9 cellular contexts compared by ENCODE assay signal in the genomic region with DNA sequence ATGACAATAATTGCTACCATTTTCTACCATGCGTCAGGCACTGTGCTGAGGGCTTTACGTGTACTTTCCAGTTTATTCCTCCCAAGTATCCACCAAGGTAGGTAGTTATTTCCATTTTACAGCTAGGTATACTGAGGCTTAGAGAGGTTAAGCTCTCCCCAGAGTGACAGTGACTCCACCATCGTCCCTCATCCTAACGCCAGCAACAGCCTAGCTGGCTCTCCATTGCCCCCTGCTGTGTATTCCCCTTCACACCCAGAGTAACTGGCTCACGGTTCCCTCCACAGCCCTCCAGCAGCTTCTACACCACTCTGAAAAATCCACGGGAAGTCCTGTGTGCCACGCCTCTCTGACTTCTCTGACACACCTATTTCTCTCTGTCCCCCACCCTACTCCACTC. TPM values are rescaled to one million over a fixed set of nuclear protein-coding genes. Genes with fewer than 3 reads are reported as not detected.
DNase-seq lines count a peak whose midpoint lies in the region; ATAC-seq, FAIRE-seq and TF ChIP-seq lines count a peak whose summit lies in the region.
"Had no signal": no experiment of that assay in that cellular context is flagged by ENCODE, and none has a peak within 500 bp of the region (broad histone marks: within the 10 kb centered on the region; RNA-seq: fewer than 3 reads in every experiment).

No MANE protein-coding gene starts in this region.

- H3K4me3 ChIP-seq in lower lobe of right lung: no peak overlapping the region
- H3K4me3 ChIP-seq: prostate gland had no signal

- no peaks in the 10 kb centered on the region for H3K27me3 Mint-ChIP-seq in activated CD8-positive, alpha-beta T cell treated with anti-CD3 and anti-CD28 coated beads, Interleukin-2, amount 10 ng/mL, durations not matched to agents 7 days and 5 days (ENCODE audit: low read depth)
- H3K27me3 Mint-ChIP-seq in activated naive CD4-positive, alpha-beta T cell treated with anti-CD3 and anti-CD28 coated beads for 36 hours (ENCODE audit: low read depth): no peaks in the 10 kb centered on the region

- CTCF ChIA-PET in activated CD8-positive, alpha-beta T cell treated with anti-CD3 and anti-CD28 coated beads, Interleukin-2, amount 10 ng/mL, durations not matched to agents 7 days and 5 days (lab: Charles Lee): interaction anchor here (1.3 to 4.2 kb wide), 5 partner anchors 9 to 182 kb away, joined by 4 to 17 read pairs (median 7); no protein-coding TSS in a partner anchor
- CTCF ChIA-PET in activated naive CD4-positive, alpha-beta T cell treated with anti-CD3 and anti-CD28 coated beads for 36 hours (lab: Charles Lee): interaction anchor here (0.7 to 1.1 kb wide), 2 partner anchors 8 to 45 kb away, joined by 3 read pairs; no protein-coding TSS in a partner anchor

- H3K4me1 ChIP-seq in lower lobe of right lung: peaks cover 4% of the 10 kb centered on the region
- H3K4me1 ChIP-seq: prostate gland had no signal

- no peak for FAIRE-seq in urothelium cell line (lab: Jason Lieb, UNC)
- FAIRE-seq: kidney had no signal

- no peaks in the 10 kb centered on the region for H3K27me3 ChIP-seq in lower lobe of right lung (ENCODE audit: low read depth)

- POLR2A ChIA-PET in activated CD8-positive, alpha-beta T cell treated with anti-CD3 and anti-CD28 coated beads, Interleukin-2, amount 10 ng/mL, durations not matched to agents 7 days and 5 days (lab: Charles Lee): no interaction called here

- no peak overlapping the region for H3K27ac Mint-ChIP-seq in activated CD8-positive, alpha-beta T cell treated with anti-CD3 and anti-CD28 coated beads, Interleukin-2, amount 10 ng/mL, durations not matched to agents 7 days and 5 days
- H3K27ac Mint-ChIP-seq in activated naive CD4-positive, alpha-beta T cell treated with anti-CD3 and anti-CD28 coated beads for 36 hours: no peak overlapping the region

- no peaks in the 10 kb centered on the region for H3K9me3 ChIP-seq in lower lobe of right lung
- H3K9me3 ChIP-seq: prostate gland had no signal

- no peaks in the 10 kb centered on the region for H3K4me1 Mint-ChIP-seq in activated CD8-positive, alpha-beta T cell treated with anti-CD3 and anti-CD28 coated beads, Interleukin-2, amount 10 ng/mL, durations not matched to agents 7 days and 5 days (ENCODE audit: low read depth)
- H3K4me1 Mint-ChIP-seq in activated naive CD4-positive, alpha-beta T cell treated with anti-CD3 and anti-CD28 coated beads for 36 hours (ENCODE audit: low read depth): no peaks in the 10 kb centered on the region

- H3K27ac ChIP-seq in lower lobe of right lung: no peak overlapping the region
- H3K27ac ChIP-seq: prostate gland had no signal

- no peaks in the 10 kb centered on the region for H3K36me3 Mint-ChIP-seq in activated CD8-positive, alpha-beta T cell treated with anti-CD3 and anti-CD28 coated beads, Interleukin-2, amount 10 ng/mL, durations not matched to agents 7 days and 5 days (ENCODE audit: low read depth)
- no peaks in the 10 kb centered on the region for H3K36me3 Mint-ChIP-seq in activated naive CD4-positive, alpha-beta T cell treated with anti-CD3 and anti-CD28 coated beads for 36 hours (ENCODE audit: low read depth)

- no peaks in the 10 kb centered on the region for H3K9me3 Mint-ChIP-seq in activated CD8-positive, alpha-beta T cell treated with anti-CD3 and anti-CD28 coated beads, Interleukin-2, amount 10 ng/mL, durations not matched to agents 7 days and 5 days (ENCODE audit: insufficient read depth)
- no peaks in the 10 kb centered on the region for H3K9me3 Mint-ChIP-seq in activated naive CD4-positive, alpha-beta T cell treated with anti-CD3 and anti-CD28 coated beads for 36 hours

- H3K4me3 Mint-ChIP-seq in activated CD8-positive, alpha-beta T cell treated with anti-CD3 and anti-CD28 coated beads, Interleukin-2, amount 10 ng/mL, durations not matched to agents 7 days and 5 days: no peak overlapping the region
- H3K4me3 Mint-ChIP-seq in activated naive CD4-positive, alpha-beta T cell treated with anti-CD3 and anti-CD28 coated beads for 36 hours: no peak overlapping the region

- ATAC-seq in activated CD8-positive, alpha-beta T cell treated with anti-CD3 and anti-CD28 coated beads, Interleukin-2, amount 10 ng/mL, durations not matched to agents 7 days and 5 days: peak; percentile 34
- ATAC-seq in lower lobe of right lung: peak in 1 of 2 donors; percentile 5

- intact Hi-C loops in lower lobe of right lung (cut with DNase I): no loop called here
- intact Hi-C loops in activated naive CD4-positive, alpha-beta T cell treated with anti-CD3 and anti-CD28 coated beads for 36 hours (cut with micrococcal nuclease): no loop called here

- no peak for TF ChIP-seq CTCF in lower lobe of right lung (IDR thresholded peaks at IDR 0.05)

- peaks cover 8% of the 10 kb centered on the region for H3K36me3 ChIP-seq in lower lobe of right lung
- H3K36me3 ChIP-seq: prostate gland had no signal

- DNase-seq in ELR (ENCODE audit: low read depth): peak; percentile 28
- peak; percentile 56 for DNase-seq in HuH-7 (ENCODE audit: low spot score)
- peak; percentile 36 for DNase-seq in activated CD8-positive, alpha-beta T cell treated with anti-CD3 and anti-CD28 coated beads, Interleukin-2, amount 10 ng/mL, durations not matched to agents 7 days and 5 days
- peak; percentile 15 for DNase-seq in lower lobe of right lung
- DNase-seq in urothelium cell line (ENCODE audit: low spot score): no peak
- DNase-seq in activated naive CD4-positive, alpha-beta T cell treated with anti-CD3 and anti-CD28 coated beads for 36 hours: no peak
- no peak for DNase-seq in activated CD4-positive, CD25-positive, alpha-beta regulatory T cell treated with anti-CD3 and anti-CD28 coated beads, Interleukin-2, amount 50 U/mL, for 72 hours
- DNase-seq: kidney had no signal

RNA-seq across cellular contexts. Expression of a gene that starts 7.1 kb away (rescaled TPM):
- total RNA-seq in activated CD8-positive, alpha-beta T cell treated with anti-CD3 and anti-CD28 coated beads, Interleukin-2, amount 10 ng/mL, durations not matched to agents 7 days and 5 days: 1 to 10 TPM in 1 of 2 experiments, under 1 TPM in 1; 0.63 to 1.3 TPM
- total RNA-seq in lower lobe of right lung: 5.1 TPM
- total RNA-seq in activated naive CD4-positive, alpha-beta T cell treated with anti-CD3 and anti-CD28 coated beads for 36 hours: 1 to 10 TPM in 1 of 2 experiments, under 1 TPM in 1; 0.64 to 1.5 TPM

RNA-seq across cellular contexts. Expression of a gene that starts 33.4 kb away (rescaled TPM):
- 10 to 100 TPM; 10.1 to 11.7 TPM for total RNA-seq in activated CD8-positive, alpha-beta T cell treated with anti-CD3 and anti-CD28 coated beads, Interleukin-2, amount 10 ng/mL, durations not matched to agents 7 days and 5 days
- 29.3 TPM for total RNA-seq in lower lobe of right lung
- 10 to 100 TPM; 13.6 to 13.8 TPM for total RNA-seq in activated naive CD4-positive, alpha-beta T cell treated with anti-CD3 and anti-CD28 coated beads for 36 hours

RNA-seq across cellular contexts. Expression of a gene that starts 33.5 kb away (rescaled TPM):
- total RNA-seq in activated CD8-positive, alpha-beta T cell treated with anti-CD3 and anti-CD28 coated beads, Interleukin-2, amount 10 ng/mL, durations not matched to agents 7 days and 5 days: 100 to 1,000 TPM; 348 to 371 TPM
- 576 TPM for total RNA-seq in lower lobe of right lung
- 100 to 1,000 TPM; 263 to 267 TPM for total RNA-seq in activated naive CD4-positive, alpha-beta T cell treated with anti-CD3 and anti-CD28 coated beads for 36 hours

RNA-seq across cellular contexts. Expression of a gene that starts 48.1 kb away (rescaled TPM):
- 10 to 100 TPM; 52.4 to 56.6 TPM for total RNA-seq in activated CD8-positive, alpha-beta T cell treated with anti-CD3 and anti-CD28 coated beads, Interleukin-2, amount 10 ng/mL, durations not matched to agents 7 days and 5 days
- 46.4 TPM for total RNA-seq in lower lobe of right lung
- 10 to 100 TPM; 26.7 to 29.4 TPM for total RNA-seq in activated naive CD4-positive, alpha-beta T cell treated with anti-CD3 and anti-CD28 coated beads for 36 hours

RNA-seq across cellular contexts. Expression of a gene that starts 53.0 kb away (rescaled TPM):
- total RNA-seq in activated CD8-positive, alpha-beta T cell treated with anti-CD3 and anti-CD28 coated beads, Interleukin-2, amount 10 ng/mL, durations not matched to agents 7 days and 5 days: 10 to 100 TPM; 53.6 to 57.9 TPM
- 33.9 TPM for total RNA-seq in lower lobe of right lung
- 10 to 100 TPM in 1 of 2 experiments, 1 to 10 TPM in 1; 8.4 to 10.0 TPM for total RNA-seq in activated naive CD4-positive, alpha-beta T cell treated with anti-CD3 and anti-CD28 coated beads for 36 hours

Comparison
In these comparisons a context has a peak if more than half of its experiments do, and no peak if none do; other contexts are left out.
1. DNase-seq: peak in ELR (single experiment), HuH-7 (single experiment), activated CD8-positive, alpha-beta T cell treated with anti-CD3 and anti-CD28 coated beads, Interleukin-2, amount 10 ng/mL, durations not matched to agents 7 days and 5 days (single experiment) and lower lobe of right lung (single experiment); none in urothelium cell line (single experiment), activated naive CD4-positive, alpha-beta T cell treated with anti-CD3 and anti-CD28 coated beads for 36 hours (single experiment) and activated CD4-positive, CD25-positive, alpha-beta regulatory T cell treated with anti-CD3 and anti-CD28 coated beads, Interleukin-2, amount 50 U/mL, for 72 hours (single experiment).